In genomic region chr11:111378185-111378772, GRCh38 we compare ENCODE assay signal across 1 cellular context.
TF ChIP-seq lines count a peak whose summit lies in the region.

No MANE protein-coding gene starts in this region.

TF ChIP-seq in GM12878, 131 proteins besides CTCF, POLR2A, EP300 and RAD21 (continued from another document):
- TF ChIP-seq CUX1 (IDR thresholded peaks at IDR 0.05; ENCODE audit: insufficient replicate concordance, low read depth, low read length): no peak
- no peak for TF ChIP-seq IRF5 (IDR thresholded peaks at IDR 0.05; ENCODE audit: borderline replicate concordance)
- peak; percentile 21; the same call in 1 of the 2 replicates for TF ChIP-seq PAX8 (IDR thresholded peaks at IDR 0.05)
- TF ChIP-seq SMAD1 (IDR thresholded peaks at IDR 0.05; ENCODE audit: low read depth, partially characterized antibody): peak; percentile 55
- TF ChIP-seq NKRF (conservative IDR thresholded peaks at IDR 0.05): no peak
- no peak for TF ChIP-seq PKNOX1 (IDR thresholded peaks at IDR 0.05)
- TF ChIP-seq TCF12 (IDR thresholded peaks at IDR 0.05; ENCODE audit: low read depth, low read length): 0 out of 2 replicates have a peak, but pooled peaks have one; percentile 24
- TF ChIP-seq ZSCAN29 (IDR thresholded peaks at IDR 0.05): no peak
- no peak for TF ChIP-seq ELK1 (IDR thresholded peaks at IDR 0.05; ENCODE audit: low read depth, low read length)
- no peak for TF ChIP-seq SUZ12 (IDR thresholded peaks at IDR 0.05; ENCODE audit: unreplicated experiment)
- TF ChIP-seq RB1 (IDR thresholded peaks at IDR 0.05; ENCODE audit: borderline replicate concordance): peak; percentile 52; the same call in 1 of the 2 replicates
- no peak for TF ChIP-seq ZNF24 (IDR thresholded peaks at IDR 0.05)
- no peak for TF ChIP-seq POLR2AphosphoS5 (IDR thresholded peaks at IDR 0.05; ENCODE audit: low read length)
- no peak for TF ChIP-seq LARP7 (IDR thresholded peaks at IDR 0.05)
- peak; percentile 51; the same call in 1 of the 2 replicates for TF ChIP-seq NFIC (IDR thresholded peaks at IDR 0.05; ENCODE audit: low read depth, low read length)
- peak; percentile 7; the same call in 1 of the 2 replicates for TF ChIP-seq SIN3A (IDR thresholded peaks at IDR 0.05; ENCODE audit: low read depth, low read length)
